13 cellular contexts compared by ENCODE assay signal in genomic region chr3:146148468-146148931, GRCh38. TPM values are rescaled to one million over a fixed set of nuclear protein-coding genes. Genes with fewer than 3 reads are reported as not detected.
DNase-seq lines count a peak whose midpoint lies in the region; ATAC-seq and TF ChIP-seq lines count a peak whose summit lies in the region.
"Had no signal": no experiment of that assay in that cellular context is flagged by ENCODE, and none has a peak within 500 bp of the region (broad histone marks: within the 10 kb centered on the region; RNA-seq: fewer than 3 reads in every experiment).

No MANE protein-coding gene starts in this region.

- H3K18ac ChIP-seq in mesenchymal stem cell (ENCODE audit: low read depth in 1 of 2, low read length in 2 of 2) = no peak overlapping the region

- H3K79me1 ChIP-seq in mesenchymal stem cell (replicated peaks; ENCODE audit: low read length, poor library complexity, severe bottlenecking) = peaks cover 16% of the 10 kb centered on the region

- H3K9ac ChIP-seq in mesenchymal stem cell (ENCODE audit: low read length) = peak overlapping the region; percentile 25

- H2BK5ac ChIP-seq in mesenchymal stem cell (ENCODE audit: low read depth, low read length, poor library complexity, severe bottlenecking) = no peak overlapping the region

- no peak overlapping the region for H2BK120ac ChIP-seq in mesenchymal stem cell (ENCODE audit: low read depth, low read length)

- H4K8ac ChIP-seq in mesenchymal stem cell (ENCODE audit: low read length) = no peak overlapping the region

- no peak overlapping the region for H2BK12ac ChIP-seq in mesenchymal stem cell (ENCODE audit: low read length in 2 of 2)

- no peak overlapping the region for H3K14ac ChIP-seq in mesenchymal stem cell (ENCODE audit: low read length in 2 of 2)

- H3K36me3 ChIP-seq in mesenchymal stem cell (ENCODE audit: control insufficient read depth in 1 of 2, insufficient read depth in 2 of 2, low read depth in 1 of 2, low read length in 2 of 2) = peaks cover 0 to 6% of the 10 kb centered on the region in 2 experiments

- DNase-seq in AG09319 (ENCODE audit: extremely low read depth, low read depth) = no peak
- no peak for DNase-seq in coronary artery (ENCODE audit: low spot score)
- DNase-seq in mesenchymal stem cell = peak; percentile 42
- DNase-seq: CD8-positive, alpha-beta memory T cell; kidney; NCI-H1105; nucleus accumbens; T-helper 17 cell had no signal

- H2BK15ac ChIP-seq in mesenchymal stem cell (ENCODE audit: low read depth, poor library complexity, severe bottlenecking) = no peak overlapping the region

- H3K4me3 ChIP-seq in coronary artery (no peak overlapping the region), mesenchymal stem cell (ENCODE audit: insufficient read depth in 1 of 2, low read depth in 1 of 2, low read length in 2 of 2) (no peak overlapping the region)

- H3K4ac ChIP-seq in mesenchymal stem cell (ENCODE audit: low read depth in 1 of 2, low read length in 2 of 2) = no peak overlapping the region

- 71% methylated on average over 1 of the region's 1 CpG for WGBS in mesenchymal stem cell

- no peaks in the 10 kb centered on the region for H3K9me3 ChIP-seq in mesenchymal stem cell (ENCODE audit: control insufficient read depth, low read length)

- H3K4me2 ChIP-seq in mesenchymal stem cell (ENCODE audit: low read length, poor library complexity, severe bottlenecking) = no peak overlapping the region

- TF ChIP-seq CTCF in AG09319 (IDR thresholded peaks at IDR 0.05; ENCODE audit: low read depth, low read length) (peak; percentile 35), LNCAP (IDR thresholded peaks at IDR 0.05) (peak; percentile 33; the same call in 1 of the 2 replicates), coronary artery (IDR thresholded peaks at IDR 0.05) (peak; percentile 16)

- H3K27me3 ChIP-seq in mesenchymal stem cell (ENCODE audit: control insufficient read depth in 1 of 2, insufficient read depth in 1 of 2, low read length in 2 of 2) = no peaks in the 10 kb centered on the region

- H3K27ac ChIP-seq in coronary artery (peak overlapping the region in 1 of 2 donors; percentile 20), mesenchymal stem cell (ENCODE audit: low read length, poor library complexity, severe bottlenecking) (no peak overlapping the region)

- no peak overlapping the region for H2AK5ac ChIP-seq in mesenchymal stem cell (ENCODE audit: low read length, severe bottlenecking)

- peaks cover 9% of the 10 kb centered on the region for H3K4me1 ChIP-seq in mesenchymal stem cell (ENCODE audit: control insufficient read depth, insufficient read depth, low read depth, low read length)

- no peak overlapping the region for H4K91ac ChIP-seq in mesenchymal stem cell (ENCODE audit: low read length)

- no peak overlapping the region for H2AFZ ChIP-seq in mesenchymal stem cell (ENCODE audit: low read depth, low read length)

- no peak overlapping the region for H3K23ac ChIP-seq in mesenchymal stem cell (ENCODE audit: low read length in 2 of 2)

- ATAC-seq in GM21723 (IDR thresholded peaks at IDR 0.05; ENCODE audit: unreplicated experiment) = no peak
- ATAC-seq in HG03469 (IDR thresholded peaks at IDR 0.05; ENCODE audit: unreplicated experiment) = no peak
- no peak for ATAC-seq in GM18511 (IDR thresholded peaks at IDR 0.05; ENCODE audit: unreplicated experiment)
- no peak for ATAC-seq in GM21619 (IDR thresholded peaks at IDR 0.05; ENCODE audit: unreplicated experiment)
- ATAC-seq: T-helper 17 cell had no signal

RNA-seq across cellular contexts. Expression of gene PLOD2, which starts 12.5 kb away (rescaled TPM):
- polyA plus RNA-seq in mesenchymal stem cell (2013, experiment 1 of 2) = 154 TPM
- 161 TPM for polyA plus RNA-seq in mesenchymal stem cell (2013, experiment 2 of 2)
- polyA plus RNA-seq: CD8-positive, alpha-beta memory T cell had no signal
